12 cellular contexts compared by ENCODE assay signal in genomic region chr9:134371731-134372130, GRCh38. TPM values are rescaled to one million over a fixed set of nuclear protein-coding genes. Genes with fewer than 3 reads are reported as not detected.
DNase-seq lines count a peak whose midpoint lies in the region; ATAC-seq and TF ChIP-seq lines count a peak whose summit lies in the region.
"Had no signal": no experiment of that assay in that cellular context is flagged by ENCODE, and none has a peak within 500 bp of the region (broad histone marks: within the 10 kb centered on the region; RNA-seq: fewer than 3 reads in every experiment).

No MANE protein-coding gene starts in this region.

- ATAC-seq in body of pancreas (no peak), left ventricle myocardium superior (peak; percentile 3), GM21786 (IDR thresholded peaks at IDR 0.05; ENCODE audit: unreplicated experiment) (no peak)
- ATAC-seq in activated CD4-positive, CD25-positive, alpha-beta regulatory T cell treated with anti-CD3 and anti-CD28 coated beads, Interleukin-2, amount 50 U/mL, for 24 hours, result no peak

- intact Hi-C loops in body of pancreas (cut with DNase I) (no loop called here), left ventricle myocardium superior (cut with micrococcal nuclease) (no loop called here)

- no peaks in the 10 kb centered on the region for H3K27me3 ChIP-seq in body of pancreas
- H3K27me3 ChIP-seq in rectal smooth muscle tissue (ENCODE audit: control insufficient read depth, insufficient read depth, low read length), result no peaks in the 10 kb centered on the region
- H3K27me3 ChIP-seq: pancreas had no signal

- DNase-seq in C1 segment of cervical spinal cord (lab: John Stamatoyannopoulos, UW) (peak in 9 of 14 donors; percentile 20 to 79 (median 46)), body of pancreas (peak in 3 of 4 donors; percentile 38 to 79 (median 48)), left ventricle myocardium superior (peak; percentile 85), NCI-H1436 treated with DMSO at 0.1 percent for 48 hours (lab: John Stamatoyannopoulos, UW) (no peak), NCI-H1092 (lab: John Stamatoyannopoulos, UW) (no peak)
- DNase-seq: GDM1, NCI-H1436, WERI-Rb-1 had no signal

- H3K9me3 ChIP-seq in body of pancreas, result no peaks in the 10 kb centered on the region
- H3K9me3 ChIP-seq: pancreas had no signal

- WGBS in body of pancreas, 2 donors, result 67 to 91% methylated on average over 15 to 16 of the region's 16 CpGs

- H3K4me1 ChIP-seq in body of pancreas, result peaks cover 66% of the 10 kb centered on the region
- peaks cover 30% of the 10 kb centered on the region for H3K4me1 ChIP-seq in rectal smooth muscle tissue (ENCODE audit: control insufficient read depth, insufficient read depth, low read length)

- H3K27ac ChIP-seq in body of pancreas (peak overlapping the region in 2 of 4 donors; percentile 48 to 76), rectal smooth muscle tissue (ENCODE audit: low read depth, low read length) (peak overlapping the region; percentile 34)
- H3K27ac ChIP-seq: WERI-Rb-1 had no signal

- TF ChIP-seq POLR2A in body of pancreas (IDR thresholded peaks at IDR 0.05), result no peak

- TF ChIP-seq CTCF in body of pancreas (IDR thresholded peaks at IDR 0.05), result no peak

- no peak overlapping the region for H3K9ac ChIP-seq in rectal smooth muscle tissue (ENCODE audit: low read length)

- H3K36me3 ChIP-seq in body of pancreas (replicated peaks in 1 of 2; ENCODE audit: insufficient read depth in 1 of 2, low read depth in 2 of 2), result no peaks in the 10 kb centered on the region
- no peaks in the 10 kb centered on the region for H3K36me3 ChIP-seq in rectal smooth muscle tissue (ENCODE audit: control insufficient read depth, insufficient read depth, low read length)
- H3K36me3 ChIP-seq: pancreas, WERI-Rb-1 had no signal

- H3K4me3 ChIP-seq in body of pancreas (no peak overlapping the region), rectal smooth muscle tissue (ENCODE audit: low read length) (no peak overlapping the region)
- H3K4me3 ChIP-seq: pancreas had no signal

RNA-seq across cellular contexts. Expression of gene RXRA, which starts 45.5 kb away (rescaled TPM):
- total RNA-seq in body of pancreas (10 to 100 TPM; 31.4 to 41.9 TPM), left ventricle myocardium superior (90.8 TPM)

Comparison
In these comparisons a context has a peak if more than half of its experiments do, and no peak if none do; other contexts are left out.
1. DNase-seq: peak in C1 segment of cervical spinal cord (9 of 14), body of pancreas (3 of 4) and left ventricle myocardium superior (single experiment); none in NCI-H1436 treated with DMSO at 0.1 percent for 48 hours (single experiment) and NCI-H1092 (single experiment).